16 cellular contexts compared by ENCODE assay signal in the genomic region with DNA sequence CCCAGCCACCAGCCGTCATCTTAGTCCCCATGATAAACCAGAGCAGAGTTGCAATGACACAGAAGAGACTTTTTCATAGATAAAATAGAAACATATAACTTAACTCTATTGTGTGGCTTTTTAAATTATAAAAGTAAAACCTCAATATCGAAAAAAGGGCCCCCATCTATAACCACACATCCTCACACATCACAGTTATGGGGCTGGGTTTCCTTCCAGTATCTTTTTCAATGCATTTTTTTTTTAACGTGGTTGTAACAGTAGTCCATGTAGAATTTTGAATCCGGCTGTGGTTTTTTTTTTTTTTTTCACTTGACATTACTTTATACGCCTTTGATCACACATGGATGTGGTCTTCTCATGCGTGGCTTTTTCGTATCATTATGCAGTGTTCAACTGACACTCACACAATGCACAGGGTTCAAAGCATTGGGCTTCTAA.
A peak's percentile ranks its signal among the peaks of the same experiment; 100 is the strongest.
DNase-seq lines count a peak whose midpoint lies in the region; ATAC-seq and TF ChIP-seq lines count a peak whose summit lies in the region.
"Had no signal": no experiment of that assay in that cellular context is flagged by ENCODE, and none has a peak within 500 bp of the region (broad histone marks: within the 10 kb centered on the region; RNA-seq: fewer than 3 reads in every experiment).

No MANE protein-coding gene starts in this region.

- H3K36me3 Mint-ChIP-seq in activated naive CD4-positive, alpha-beta T cell treated with anti-CD3 and anti-CD28 coated beads, Interleukin-2, amount 10 ng/mL, durations not matched to agents 7 days and 5 days = no peaks in the 10 kb centered on the region
- H3K36me3 Mint-ChIP-seq in T-helper 17 cell (ENCODE audit: low read depth) (no peaks in the 10 kb centered on the region), CD14-positive monocyte (no peaks in the 10 kb centered on the region), type B pancreatic cell (no peaks in the 10 kb centered on the region)
- H3K36me3 Mint-ChIP-seq in central memory CD8-positive, alpha-beta T cell (ENCODE audit: insufficient read depth) = peaks cover 8% of the 10 kb centered on the region

- intact Hi-C loops in CD14-positive monocyte (cut with micrococcal nuclease) = no loop called here

- no peaks in the 10 kb centered on the region for H3K27me3 ChIP-seq in H7 (ENCODE audit: control insufficient read depth, insufficient read depth, low read length)
- H3K27me3 ChIP-seq: vagina had no signal

- H3K4me3 Mint-ChIP-seq in activated naive CD4-positive, alpha-beta T cell treated with anti-CD3 and anti-CD28 coated beads, Interleukin-2, amount 10 ng/mL, durations not matched to agents 7 days and 5 days = peak overlapping the region; percentile 42
- H3K4me3 Mint-ChIP-seq in T-helper 17 cell = peak overlapping the region; percentile 80
- H3K4me3 Mint-ChIP-seq in central memory CD8-positive, alpha-beta T cell = peak overlapping the region; percentile 69
- H3K4me3 Mint-ChIP-seq in CD14-positive monocyte = peak overlapping the region in 1 of 2 donors; percentile 11
- H3K4me3 Mint-ChIP-seq in type B pancreatic cell = no peak overlapping the region

- peak; percentile 86 for ATAC-seq in T-helper 17 cell
- ATAC-seq in central memory CD8-positive, alpha-beta T cell (replicated peaks; ENCODE audit: extremely low read depth, poor library complexity, severe bottlenecking) = peak; percentile 85
- ATAC-seq in stimulated activated naive CD8-positive, alpha-beta T cell treated with anti-CD3 and anti-CD28 coated beads, Interleukin-15, Interleukin-2, amounts not matched to agents 100 U/mL and 50 U/mL, for 24 hours = peak; percentile 70
- ATAC-seq: left lung had no signal

- peaks cover 31% of the 10 kb centered on the region for H3K4me1 Mint-ChIP-seq in activated naive CD4-positive, alpha-beta T cell treated with anti-CD3 and anti-CD28 coated beads, Interleukin-2, amount 10 ng/mL, durations not matched to agents 7 days and 5 days
- peaks cover 22% of the 10 kb centered on the region for H3K4me1 Mint-ChIP-seq in T-helper 17 cell
- peaks cover 36% of the 10 kb centered on the region for H3K4me1 Mint-ChIP-seq in central memory CD8-positive, alpha-beta T cell
- no peaks in the 10 kb centered on the region for H3K4me1 Mint-ChIP-seq in CD14-positive monocyte
- peaks cover 4% of the 10 kb centered on the region for H3K4me1 Mint-ChIP-seq in type B pancreatic cell (ENCODE audit: unreplicated experiment)

- H3K9me3 ChIP-seq in T-helper 17 cell (ENCODE audit: control insufficient read depth, low read length, poor library complexity, severe bottlenecking) = no peaks in the 10 kb centered on the region
- H3K9me3 ChIP-seq: left lung, vagina had no signal

- TF ChIP-seq CTCF in CD14-positive monocyte (IDR thresholded peaks at IDR 0.05) (no peak), type B pancreatic cell (conservative IDR thresholded peaks at IDR 0.05) (no peak)

- H3K36me3 ChIP-seq in H7 (replicated peaks; ENCODE audit: control insufficient read depth, insufficient read depth, low read length) = no peaks in the 10 kb centered on the region
- H3K36me3 ChIP-seq: left lung, vagina had no signal

- no peak overlapping the region for H3K4me3 ChIP-seq in H7 (ENCODE audit: insufficient read depth, low read depth, low read length)
- H3K4me3 ChIP-seq: left lung, SK-N-MC, vagina had no signal

- H3K27ac Mint-ChIP-seq in activated naive CD4-positive, alpha-beta T cell treated with anti-CD3 and anti-CD28 coated beads, Interleukin-2, amount 10 ng/mL, durations not matched to agents 7 days and 5 days = peak overlapping the region; percentile 88
- H3K27ac Mint-ChIP-seq in T-helper 17 cell = peak overlapping the region; percentile 86
- H3K27ac Mint-ChIP-seq in central memory CD8-positive, alpha-beta T cell (ENCODE audit: low read depth) = peak overlapping the region; percentile 86
- H3K27ac Mint-ChIP-seq in CD14-positive monocyte = no peak overlapping the region
- no peak overlapping the region for H3K27ac Mint-ChIP-seq in type B pancreatic cell

- peaks cover 84% of the 10 kb centered on the region for H3K27me3 Mint-ChIP-seq in activated naive CD4-positive, alpha-beta T cell treated with anti-CD3 and anti-CD28 coated beads, Interleukin-2, amount 10 ng/mL, durations not matched to agents 7 days and 5 days
- H3K27me3 Mint-ChIP-seq in T-helper 17 cell = peaks cover 28% of the 10 kb centered on the region
- H3K27me3 Mint-ChIP-seq in central memory CD8-positive, alpha-beta T cell = peaks cover 56% of the 10 kb centered on the region
- peaks cover 45 to 69% (median 49%) of the 10 kb centered on the region in 3 donors for H3K27me3 Mint-ChIP-seq in CD14-positive monocyte (ENCODE audit: low read depth in 3 of 3)
- H3K27me3 Mint-ChIP-seq in type B pancreatic cell = peaks cover 65% of the 10 kb centered on the region

- CTCF ChIA-PET in activated naive CD4-positive, alpha-beta T cell treated with anti-CD3 and anti-CD28 coated beads, Interleukin-2, amount 10 ng/mL, durations not matched to agents 7 days and 5 days (lab: Charles Lee) = interaction anchor here (1.0 to 1.5 kb wide), 3 partner anchors 20 to 75 kb away, joined by 3 to 9 read pairs (median 6); no protein-coding TSS in a partner anchor

- H3K9me3 Mint-ChIP-seq in activated naive CD4-positive, alpha-beta T cell treated with anti-CD3 and anti-CD28 coated beads, Interleukin-2, amount 10 ng/mL, durations not matched to agents 7 days and 5 days = no peaks in the 10 kb centered on the region
- H3K9me3 Mint-ChIP-seq in central memory CD8-positive, alpha-beta T cell = no peaks in the 10 kb centered on the region
- H3K9me3 Mint-ChIP-seq in CD14-positive monocyte = peaks cover 0 to 4% (median 0%) of the 10 kb centered on the region in 7 donors
- H3K9me3 Mint-ChIP-seq in type B pancreatic cell = no peaks in the 10 kb centered on the region

- DNase-seq in activated naive CD4-positive, alpha-beta T cell treated with anti-CD3 and anti-CD28 coated beads, Interleukin-2, amount 10 ng/mL, durations not matched to agents 7 days and 5 days = peak; percentile 36
- no peak for DNase-seq in activated naive CD4-positive, alpha-beta T cell (lab: John Stamatoyannopoulos, UW)
- DNase-seq in T-helper 17 cell (no peak), CD14-positive monocyte (ENCODE audit: low spot score) (no peak), H7 (no peak), type B pancreatic cell (ENCODE audit: extremely low spot score, unreplicated experiment) (no peak)
- DNase-seq in central memory CD8-positive, alpha-beta T cell (ENCODE audit: low spot score in 2 of 2) = peak in 1 of 2 donors; percentile 53
- no peak for DNase-seq in stimulated activated naive CD8-positive, alpha-beta T cell treated with anti-CD3 and anti-CD28 coated beads, Interleukin-15, Interleukin-2, amounts not matched to agents 100 U/mL and 50 U/mL, for 24 hours
- DNase-seq: Calu3, erythroblast, GOT3, left lung, NCI-H1436 treated with DMSO at 0.1 percent for 48 hours, occipital lobe had no signal

Comparison
In these comparisons a context has a peak if more than half of its experiments do, and no peak if none do; other contexts are left out.
1. H3K27ac Mint-ChIP-seq: peak in activated naive CD4-positive, alpha-beta T cell treated with anti-CD3 and anti-CD28 coated beads, Interleukin-2, amount 10 ng/mL, durations not matched to agents 7 days and 5 days (single experiment), T-helper 17 cell (single experiment) and central memory CD8-positive, alpha-beta T cell (single experiment); none in CD14-positive monocyte (0 of 7) and type B pancreatic cell (single experiment).
2. Peak in every context shown above with its lines, with median percentiles within 50 percentile points of each other: ATAC-seq.